In the genomic region with DNA sequence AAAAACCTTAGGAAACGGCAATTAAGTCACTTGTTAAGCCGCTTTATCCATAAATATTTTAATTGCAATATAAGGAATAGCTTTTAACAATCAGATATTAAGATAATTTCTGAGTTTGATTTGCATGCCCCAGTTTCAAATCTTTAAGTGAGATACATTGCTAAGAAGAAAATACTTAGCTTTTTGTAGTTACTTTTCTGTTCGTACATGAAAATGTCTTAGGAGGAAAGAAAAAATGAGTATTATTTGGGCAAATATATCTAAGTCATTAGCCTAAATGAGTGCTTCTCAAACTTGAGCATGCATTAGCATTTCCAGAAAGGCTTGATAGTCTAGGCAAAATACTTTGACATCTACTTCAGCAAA, we compare ENCODE assay signal across 1 cellular context.
TF ChIP-seq lines count a peak whose summit lies in the region.

No MANE protein-coding gene starts in this region.

TF ChIP-seq in SK-N-SH, 30 proteins besides CTCF, POLR2A, EP300 and RAD21 (continued from another document):
- TF ChIP-seq MXI1 (IDR thresholded peaks at IDR 0.05; ENCODE audit: low read depth, low read length): no peak
TF ChIP-seq in SK-N-SH: peak in this region for 0.
